Comparison of ENCODE assay signal across 21 cellular contexts in genomic region chr12:13686243-13686642, GRCh38.
DNase-seq lines count a peak whose midpoint lies in the region; ATAC-seq, FAIRE-seq and TF ChIP-seq lines count a peak whose summit lies in the region.
"Had no signal": no experiment of that assay in that cellular context is flagged by ENCODE, and none has a peak within 500 bp of the region (broad histone marks: within the 10 kb centered on the region; RNA-seq: fewer than 3 reads in every experiment).

No MANE protein-coding gene starts in this region.

- ATAC-seq in HCT116 (no peak), K562 (no peak), GM21381 (IDR thresholded peaks at IDR 0.05; ENCODE audit: unreplicated experiment) (no peak)
- ATAC-seq: CD8-positive, alpha-beta T cell had no signal

- H3K27me3 Mint-ChIP-seq in progenitor cell of endocrine pancreas, result peaks cover 6% of the 10 kb centered on the region
- H3K27me3 Mint-ChIP-seq: CD4-positive, CD25-positive, alpha-beta regulatory T cell had no signal

- TF ChIP-seq POLR2A in HCT116 (IDR thresholded peaks at IDR 0.05; ENCODE audit: borderline replicate concordance, extremely low read depth, insufficient read depth, insufficient read length) (no peak), K562 (conservative IDR thresholded peaks at IDR 0.05) (no peak), testis (IDR thresholded peaks at IDR 0.05) (no peak)

- no peak for TF ChIP-seq EP300 in K562 (IDR thresholded peaks at IDR 0.05; ENCODE audit: low read length)
- TF ChIP-seq EP300 in neural cell (conservative IDR thresholded peaks at IDR 0.05; ENCODE audit: poor library complexity, severe bottlenecking), result peak; percentile 64

- in situ Hi-C loops in K562 (cut with MboI), result no loop called here

- H3K4me3 Mint-ChIP-seq in progenitor cell of endocrine pancreas (ENCODE audit: low read depth), result no peak overlapping the region
- H3K4me3 Mint-ChIP-seq: B cell; CD4-positive, CD25-positive, alpha-beta regulatory T cell; CD8-positive, alpha-beta T cell had no signal

- peak overlapping the region; percentile 83; the same call in 1 of the 2 replicates for H3K27ac ChIP-seq in HCT116 (ENCODE audit: low read depth, low read length)
- H3K27ac ChIP-seq in K562 (ENCODE audit: extremely low read depth, low read depth, low read length), result no peak overlapping the region
- peak overlapping the region; percentile 88 for H3K27ac ChIP-seq in neural cell (ENCODE audit: low read length)
- H3K27ac ChIP-seq in testis, result no peak overlapping the region
- H3K27ac ChIP-seq: BLaER1, C4-2B, GM23248 had no signal

- H3K4me2 ChIP-seq in HCT116 (ENCODE audit: low read length), result no peak overlapping the region
- H3K4me2 ChIP-seq in K562 (ENCODE audit: insufficient read depth, low read length), result no peak overlapping the region
- H3K4me2 ChIP-seq in neural cell (ENCODE audit: low read length), result peak overlapping the region; percentile 48
- H3K4me2 ChIP-seq: BLaER1 had no signal

- H3K27ac Mint-ChIP-seq in progenitor cell of endocrine pancreas, result no peak overlapping the region
- H3K27ac Mint-ChIP-seq: B cell; CD4-positive, CD25-positive, alpha-beta regulatory T cell; CD8-positive, alpha-beta T cell had no signal

- TF ChIP-seq RAD21 in HCT116 (IDR thresholded peaks at IDR 0.05; ENCODE audit: low read depth) (no peak), K562 (CRISPR knock-in tag; conservative IDR thresholded peaks at IDR 0.05 in 1 of 2, IDR thresholded peaks at IDR 0.05 in 1 of 2) (no peak), neural cell (conservative IDR thresholded peaks at IDR 0.05) (peak; percentile 49)

- peaks cover 17 to 23% of the 10 kb centered on the region in 2 experiments for H3K4me1 ChIP-seq in HCT116 (ENCODE audit: control insufficient read depth in 1 of 2, insufficient read depth in 2 of 2, low read length in 2 of 2)
- H3K4me1 ChIP-seq in K562 (replicated peaks in 1 of 2; ENCODE audit: control insufficient read depth in 2 of 2, insufficient read depth in 2 of 2, low read length in 2 of 2), result no peaks in the 10 kb centered on the region
- H3K4me1 ChIP-seq in testis, result no peaks in the 10 kb centered on the region

- CTCF ChIA-PET in HCT116 (lab: Charles Lee) (no interaction called here), K562 (lab: Yijun Ruan, JAX; ENCODE audit: low intra/inter-chr PET ratio) (no interaction called here)

- no peaks in the 10 kb centered on the region for H3K36me3 Mint-ChIP-seq in progenitor cell of endocrine pancreas (ENCODE audit: insufficient read depth)
- H3K36me3 Mint-ChIP-seq: CD4-positive, CD25-positive, alpha-beta regulatory T cell; CD8-positive, alpha-beta T cell had no signal

- H3K9me3 ChIP-seq in HCT116 (ENCODE audit: control insufficient read depth in 1 of 2, insufficient read depth in 1 of 2, low read depth in 1 of 2, low read length in 2 of 2) (no peaks in the 10 kb centered on the region), K562 (replicated peaks; ENCODE audit: control insufficient read depth, insufficient read depth, low read depth, low read length) (no peaks in the 10 kb centered on the region), neural cell (ENCODE audit: low read length) (no peaks in the 10 kb centered on the region), testis (no peaks in the 10 kb centered on the region)
- H3K9me3 ChIP-seq: BLaER1, Caco-2 had no signal

- H3K79me2 ChIP-seq in HCT116 (ENCODE audit: insufficient read depth, low read length) (no peaks in the 10 kb centered on the region), K562 (ENCODE audit: control insufficient read depth, insufficient read depth, low read length) (no peaks in the 10 kb centered on the region), neural cell (replicated peaks; ENCODE audit: insufficient read depth, low read length) (no peaks in the 10 kb centered on the region)

- no peak overlapping the region for H3K9ac ChIP-seq in HCT116 (ENCODE audit: low read length)
- no peak overlapping the region for H3K9ac ChIP-seq in K562 (ENCODE audit: insufficient read depth in 1 of 2, low read depth in 2 of 2, low read length in 2 of 2)
- peak overlapping the region; percentile 38 for H3K9ac ChIP-seq in neural cell (ENCODE audit: low read length)
- H3K9ac ChIP-seq: BLaER1, GM23248 had no signal

- H3K27me3 ChIP-seq in HCT116 (ENCODE audit: insufficient read depth, low read length) (no peaks in the 10 kb centered on the region), K562 (ENCODE audit: control insufficient read depth in 2 of 2, insufficient read depth in 2 of 2, low read length in 2 of 2) (no peaks in the 10 kb centered on the region), neural cell (ENCODE audit: insufficient read depth, low read depth, low read length) (no peaks in the 10 kb centered on the region), testis (no peaks in the 10 kb centered on the region)
- H3K27me3 ChIP-seq: BLaER1 had no signal

- H3K4me1 Mint-ChIP-seq in progenitor cell of endocrine pancreas (ENCODE audit: low read depth), result no peaks in the 10 kb centered on the region
- H3K4me1 Mint-ChIP-seq: B cell; CD4-positive, CD25-positive, alpha-beta regulatory T cell had no signal

- H2AFZ ChIP-seq in HCT116 (ENCODE audit: low read depth, low read length, poor library complexity, severe bottlenecking) (no peak overlapping the region), K562 (ENCODE audit: low read depth, low read length) (no peak overlapping the region), neural cell (ENCODE audit: low read depth, low read length) (no peak overlapping the region)
- H2AFZ ChIP-seq: GM23248 had no signal

- peak; percentile 38 for DNase-seq in Ammon's horn (ENCODE audit: low spot score)
- DNase-seq in HCT116 (ENCODE audit: low read depth, low spot score), result no peak
- DNase-seq in K562 (ENCODE audit: extremely low read depth in 1 of 4, low spot score in 3 of 4), result no peak
- no peak for DNase-seq in progenitor cell of endocrine pancreas (ENCODE audit: low spot score, unreplicated experiment)
- no peak for DNase-seq in testis
- DNase-seq: Caco-2; CD4-positive, CD25-positive, alpha-beta regulatory T cell; CD8-positive, alpha-beta T cell; DMS153; DND-41; GM23248; H7; HCEC 1CT had no signal

- no peaks in the 10 kb centered on the region for H3K9me3 Mint-ChIP-seq in progenitor cell of endocrine pancreas (ENCODE audit: low read depth)
- H3K9me3 Mint-ChIP-seq: CD8-positive, alpha-beta T cell had no signal

- BruUV-seq in HCT116 (replicated peaks; lab: Mats Ljungman, UMichigan) (no TSS peak), K562 (replicated peaks; lab: Mats Ljungman, UMichigan) (no TSS peak)

- WGBS in K562 (ENCODE audit: insufficient coverage, low coverage, missing lambda C conversion rate), result 0% methylated on average over 1 of the region's 1 CpG
- WGBS in testis, 2 donors, result 42 to 65% methylated on average over 1 of the region's 1 CpG

- H3K9me1 ChIP-seq in K562 (ENCODE audit: control insufficient read depth, insufficient read depth, low read length), result no peaks in the 10 kb centered on the region

- no peak for FAIRE-seq in K562 (lab: Jason Lieb, UNC)
- FAIRE-seq: G401.6, GM12892, H1 had no signal

- POLR2A ChIA-PET in HCT116 (lab: Charles Lee) (no interaction called here), K562 (lab: Yijun Ruan, JAX) (no interaction called here)

- TF ChIP-seq CTCF in HCT116 (IDR thresholded peaks at IDR 0.05 in 2 of 3, conservative IDR thresholded peaks at IDR 0.05 in 1 of 3; ENCODE audit: borderline replicate concordance in 1 of 3, insufficient read depth in 1 of 3, low read depth in 2 of 3, low read length in 2 of 3) (no peak), K562 (IDR thresholded peaks at IDR 0.05 in 2 of 3, conservative IDR thresholded peaks at IDR 0.05 in 1 of 3; ENCODE audit: insufficient read depth in 2 of 3, low read depth in 1 of 3, low read length in 3 of 3) (no peak), neural cell (IDR thresholded peaks at IDR 0.05; ENCODE audit: poor library complexity, severe bottlenecking) (peak; percentile 29), progenitor cell of endocrine pancreas (IDR thresholded peaks at IDR 0.05; ENCODE audit: unreplicated experiment) (no peak), testis (IDR thresholded peaks at IDR 0.05) (no peak)

- intact Hi-C loops in HCT116 (cut with micrococcal nuclease), result no loop called here
- intact Hi-C loops in K562 (cut with micrococcal nuclease), result no loop called here
- intact Hi-C loops in testis (cut with DNase I; ENCODE audit: low total_unique reads), result no loop called here

- H4K20me1 ChIP-seq in HCT116 (ENCODE audit: insufficient read depth), result no peaks in the 10 kb centered on the region
- no peaks in the 10 kb centered on the region for H4K20me1 ChIP-seq in K562 (replicated peaks; ENCODE audit: control insufficient read depth, insufficient read depth, low read length)
- H4K20me1 ChIP-seq in neural cell (ENCODE audit: insufficient read depth), result no peaks in the 10 kb centered on the region
- H4K20me1 ChIP-seq: BLaER1 had no signal

- H3F3A ChIP-seq in neural cell (ENCODE audit: insufficient read depth, low read length, poor library complexity, severe bottlenecking), result peaks cover 12% of the 10 kb centered on the region

- RAD21 ChIA-PET in HCT116 (lab: Charles Lee; ENCODE audit: low non-redundant PET in 1 of 2, low total read pairs in 2 of 2, uncharacterized antibody in 2 of 2, unreplicated experiment in 2 of 2), result no interaction called here

- H3K36me3 ChIP-seq in HCT116 (ENCODE audit: control insufficient read depth in 1 of 2, insufficient read depth in 2 of 2, low read length in 2 of 2) (no peaks in the 10 kb centered on the region), K562 (ENCODE audit: control insufficient read depth, insufficient read depth, low read length) (no peaks in the 10 kb centered on the region), neural cell (ENCODE audit: insufficient read depth, low read length) (no peaks in the 10 kb centered on the region), testis (ENCODE audit: low read depth, missing control alignments) (no peaks in the 10 kb centered on the region)
- H3K36me3 ChIP-seq: BLaER1 had no signal

- H3K9me2 ChIP-seq in HCT116 (ENCODE audit: insufficient read depth) (no peaks in the 10 kb centered on the region), neural cell (ENCODE audit: insufficient read depth, low read length) (no peaks in the 10 kb centered on the region)

- H3K4me3 ChIP-seq in HCT116 (replicated peaks in 1 of 2; ENCODE audit: low read depth in 1 of 2, low read length in 2 of 2) (no peak overlapping the region), K562 (no peak overlapping the region), neural cell (ENCODE audit: low read length) (peak overlapping the region; percentile 43), testis (no peak overlapping the region)
- H3K4me3 ChIP-seq: BLaER1, GM23248 had no signal

TF ChIP-seq in HCT116, 20 proteins besides CTCF, POLR2A, EP300 and RAD21 (continues in another document):
- TF ChIP-seq EZH2phosphoT487 (IDR thresholded peaks at IDR 0.05; ENCODE audit: borderline replicate concordance) (no peak), ELF1 (IDR thresholded peaks at IDR 0.05; ENCODE audit: borderline replicate concordance, low read depth) (no peak)

TF ChIP-seq in K562, 482 proteins besides CTCF, POLR2A, EP300 and RAD21:
- TF ChIP-seq ZNF24 (IDR thresholded peaks at IDR 0.05), result no peak
- peak; percentile 9; the same call in 1 of the 2 replicates for TF ChIP-seq RFX1 (IDR thresholded peaks at IDR 0.05)

TF ChIP-seq in neural cell, 6 proteins besides CTCF, POLR2A, EP300 and RAD21:
- TF ChIP-seq POLR2AphosphoS5 (IDR thresholded peaks at IDR 0.05), result peak; percentile 55
- TF ChIP-seq EZH2 (IDR thresholded peaks at IDR 0.05; ENCODE audit: borderline replicate concordance, insufficient read depth, low read length, poor library complexity, severe bottlenecking), result no peak

Comparison
In these comparisons a context has a peak if more than half of its experiments do, and no peak if none do; other contexts are left out.
1. H3K27ac ChIP-seq: peak in HCT116 (single experiment) and neural cell (single experiment); none in K562 (single experiment) and testis (0 of 2).